Comparison of ENCODE assay signal across 8 cellular contexts in the genomic region with DNA sequence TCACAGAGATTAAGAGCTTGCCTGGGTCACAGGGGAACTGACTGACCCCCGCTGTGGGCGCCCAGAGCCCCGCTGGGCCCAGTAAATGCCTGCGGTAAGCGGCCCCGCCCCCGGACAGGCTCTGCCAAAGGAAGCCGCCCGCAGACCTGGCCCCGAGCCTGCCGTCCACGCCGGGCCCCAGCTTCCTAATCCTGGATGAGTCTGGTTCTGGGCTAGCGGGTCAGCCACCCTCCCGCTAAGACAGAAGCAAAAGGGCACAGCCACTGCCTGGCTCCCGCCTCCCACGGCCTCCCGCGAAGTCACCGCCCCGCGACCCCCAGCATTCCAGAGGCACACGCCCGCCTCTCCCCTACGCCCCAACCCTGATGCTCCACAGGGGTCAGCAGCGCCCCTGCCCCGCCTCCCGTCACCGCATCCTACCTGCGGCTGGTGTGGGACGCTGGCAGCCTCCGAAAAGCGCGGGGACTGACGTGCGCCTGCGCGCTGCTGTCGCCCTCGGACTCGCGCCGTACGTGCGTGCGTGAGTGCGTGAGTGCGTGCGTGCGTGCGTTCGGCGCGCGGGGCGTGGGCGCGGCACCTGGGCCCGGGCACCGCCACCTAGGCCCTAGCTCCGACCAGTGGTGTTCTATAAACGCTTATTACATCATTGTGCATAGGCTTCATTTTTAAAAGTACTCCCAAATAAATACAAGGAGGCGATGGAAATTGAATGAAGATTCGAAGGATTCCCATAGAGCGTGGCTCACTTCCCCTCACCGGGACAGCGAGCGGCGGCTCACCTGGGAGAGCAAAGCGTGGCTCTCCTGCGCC. TPM values are rescaled to one million over a fixed set of nuclear protein-coding genes. Genes with fewer than 3 reads are reported as not detected.
DNase-seq lines count a peak whose midpoint lies in the region; ATAC-seq and TF ChIP-seq lines count a peak whose summit lies in the region.

A gene with protein sequence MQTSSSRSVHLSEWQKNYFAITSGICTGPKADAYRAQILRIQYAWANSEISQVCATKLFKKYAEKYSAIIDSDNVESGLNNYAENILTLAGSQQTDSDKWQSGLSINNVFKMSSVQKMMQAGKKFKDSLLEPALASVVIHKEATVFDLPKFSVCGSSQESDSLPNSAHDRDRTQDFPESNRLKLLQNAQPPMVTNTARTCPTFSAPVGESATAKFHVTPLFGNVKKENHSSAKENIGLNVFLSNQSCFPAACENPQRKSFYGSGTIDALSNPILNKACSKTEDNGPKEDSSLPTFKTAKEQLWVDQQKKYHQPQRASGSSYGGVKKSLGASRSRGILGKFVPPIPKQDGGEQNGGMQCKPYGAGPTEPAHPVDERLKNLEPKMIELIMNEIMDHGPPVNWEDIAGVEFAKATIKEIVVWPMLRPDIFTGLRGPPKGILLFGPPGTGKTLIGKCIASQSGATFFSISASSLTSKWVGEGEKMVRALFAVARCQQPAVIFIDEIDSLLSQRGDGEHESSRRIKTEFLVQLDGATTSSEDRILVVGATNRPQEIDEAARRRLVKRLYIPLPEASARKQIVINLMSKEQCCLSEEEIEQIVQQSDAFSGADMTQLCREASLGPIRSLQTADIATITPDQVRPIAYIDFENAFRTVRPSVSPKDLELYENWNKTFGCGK (minus strand): TSS at position 470 of the 810 bp plus-strand sequence. CDS start 3,063 bp downstream, outside the sequence.

- peak within 1 kb of the TSS; percentile 94 for H3K4me3 ChIP-seq in Caco-2 (ENCODE audit: low read depth, low read length)

- H3K9me3 ChIP-seq in Caco-2 = no peaks in the 10 kb centered on the region

- peak within 1 kb of the TSS; percentile 79 for H3K27ac Mint-ChIP-seq in Caco-2 (ENCODE audit: unreplicated experiment)
- no peak within 1 kb of the TSS for H3K27ac Mint-ChIP-seq in endothelial cell (ENCODE audit: unreplicated experiment)

- no TSS peak for BruUV-seq in Caco-2 (replicated peaks; lab: Mats Ljungman, UMichigan)

- H3K4me1 Mint-ChIP-seq in Caco-2 (ENCODE audit: low read depth, unreplicated experiment) (peaks cover 21% of the 10 kb centered on the region), endothelial cell (ENCODE audit: unreplicated experiment) (no peaks in the 10 kb centered on the region)

- no peaks in the 10 kb centered on the region for H3K27me3 ChIP-seq in Caco-2 (replicated peaks; ENCODE audit: control insufficient read depth, insufficient read depth, low read length)

- intact Hi-C loops in Caco-2 (cut with micrococcal nuclease; ENCODE audit: unreplicated experiment) = no loop called here

- H3K9me3 Mint-ChIP-seq in Caco-2 (ENCODE audit: unreplicated experiment) (no peaks in the 10 kb centered on the region), endothelial cell (ENCODE audit: unreplicated experiment) (no peaks in the 10 kb centered on the region)

- peak; percentile 80 for ATAC-seq in GM21360 (IDR thresholded peaks at IDR 0.05; ENCODE audit: unreplicated experiment)

- peaks cover 27% of the 10 kb centered on the region for H3K4me1 ChIP-seq in Caco-2

- CTCF ChIA-PET in Caco-2 (lab: Charles Lee) = interaction anchor here (0.6 kb wide), 1 partner anchor 84 kb away, joined by 4 read pairs; no protein-coding TSS in a partner anchor

- H3K36me3 Mint-ChIP-seq in Caco-2 (ENCODE audit: insufficient read depth, unreplicated experiment) (peaks cover 27% of the 10 kb centered on the region), endothelial cell (ENCODE audit: low read depth, unreplicated experiment) (no peaks in the 10 kb centered on the region)

- DNase-seq in Caco-2 (peak; percentile 83 to 84), HT-29 (ENCODE audit: low spot score) (peak; percentile 81), NOMO-1 treated with dmso at 0.1 percent for 144 hours (lab: John Stamatoyannopoulos, UW; ENCODE audit: unreplicated experiment) (peak; percentile 61), endothelial cell (ENCODE audit: low spot score) (peak; percentile 41), middle frontal gyrus (ENCODE audit: extremely low spot score, low spot score) (peak; percentile 66)
- DNase-seq in activated CD8-positive, alpha-beta memory T cell treated with anti-CD3 and anti-CD28 coated beads, Interleukin-2, amount 50 U/mL, for 24 hours (ENCODE audit: extremely low read depth) = peak; percentile 47
- DNase-seq in stimulated activated CD8-positive, alpha-beta memory T cell treated with anti-CD3 and anti-CD28 coated beads, Interleukin-2, amount 100 ng/mL, for 1 hour (ENCODE audit: low read depth in 2 of 2) = peak; percentile 54

- H3K27me3 Mint-ChIP-seq in Caco-2 (ENCODE audit: insufficient read depth, unreplicated experiment) (no peaks in the 10 kb centered on the region), endothelial cell (ENCODE audit: unreplicated experiment) (peaks cover 3% of the 10 kb centered on the region)

- POLR2A ChIA-PET in Caco-2 (lab: Charles Lee) = interaction anchor here (0.7 to 0.9 kb wide), 2 partner anchors 115 to 926 kb away, joined by 3 read pairs; partner anchors contain the start of gene DDC

- H3K4me3 Mint-ChIP-seq in Caco-2 (ENCODE audit: unreplicated experiment) = peak within 1 kb of the TSS; percentile 90
- peak within 1 kb of the TSS; percentile 88 for H3K4me3 Mint-ChIP-seq in endothelial cell (ENCODE audit: unreplicated experiment)

- TF ChIP-seq CTCF in Caco-2 (IDR thresholded peaks at IDR 0.05; ENCODE audit: insufficient read depth in 1 of 2, low read depth in 1 of 2, low read length in 1 of 2, severe bottlenecking in 1 of 2, unreplicated experiment in 1 of 2) = no peak
- no peak for TF ChIP-seq CTCF in endothelial cell (IDR thresholded peaks at IDR 0.05; ENCODE audit: unreplicated experiment)

- no peaks in the 10 kb centered on the region for H3K36me3 ChIP-seq in Caco-2 (ENCODE audit: control insufficient read depth, insufficient read depth, low read length)

RNA-seq across cellular contexts. Expression of the gene that starts here (rescaled TPM):
- total RNA-seq in Caco-2 (2022) = 41.9 and 47.2 TPM in 2 replicates
- 14.7 and 15.4 TPM in 2 replicates for total RNA-seq in HT-29 (2014; rRNA removed; shearing (Covaris generic))
- 18.4 TPM for total RNA-seq in endothelial cell (ENCODE audit: unreplicated experiment)

Comparison
In these comparisons a context has a peak if more than half of its experiments do, and no peak if none do; other contexts are left out.
1. Peak in every context shown above with its lines: DNase-seq, ATAC-seq and H3K4me3 ChIP-seq.